ENCODE assay signal across 8 cellular contexts in the genomic region with DNA sequence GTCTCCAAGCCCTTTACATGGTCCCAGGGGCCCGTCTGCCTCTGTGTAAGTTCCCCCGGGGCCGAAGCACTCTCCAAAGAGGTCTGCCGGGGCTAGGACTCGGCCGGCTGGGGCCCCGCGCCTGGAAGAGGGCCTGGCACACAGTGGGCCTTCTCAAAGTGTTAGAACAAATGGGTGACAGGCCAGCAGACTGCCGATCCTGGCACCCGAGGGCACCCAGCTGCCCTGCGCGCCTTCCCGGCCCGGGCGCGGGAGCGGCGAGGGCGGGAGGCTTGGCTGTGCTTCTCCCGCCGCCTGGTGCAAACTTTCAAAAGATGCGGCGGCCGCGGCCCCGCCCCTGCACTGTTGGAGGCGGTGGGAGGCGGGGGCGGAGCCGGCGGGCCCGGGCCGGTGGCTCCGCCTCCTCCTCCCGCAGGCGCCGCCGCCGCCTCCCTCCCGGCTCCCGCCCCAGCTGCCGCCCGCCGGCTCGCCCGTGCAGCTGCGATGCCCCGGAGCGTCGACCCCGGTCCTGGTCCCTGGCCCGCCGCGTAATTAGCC. TPM values are rescaled to one million over a fixed set of nuclear protein-coding genes. Genes with fewer than 3 reads are reported as not detected.
A peak's percentile ranks its signal among the peaks of the same experiment; 100 is the strongest.
DNase-seq lines count a peak whose midpoint lies in the region; ATAC-seq and TF ChIP-seq lines count a peak whose summit lies in the region.

NEURL1B (plus strand) TSS at position 442 of the 537 bp plus-strand sequence. CDS start 144 bp downstream, outside the sequence.

- H3K9me3 ChIP-seq in esophagus muscularis mucosa = no peaks in the 10 kb centered on the region

- H3K4me1 ChIP-seq in esophagus muscularis mucosa = peaks cover 16 to 72% (median 65%) of the 10 kb centered on the region in 4 donors

- H3K36me3 Mint-ChIP-seq in stimulated activated naive CD8-positive, alpha-beta T cell treated with anti-CD3 and anti-CD28 coated beads, Interleukin-15, Interleukin-2, amounts not matched to agents 100 ng/mL and 50 ng/mL, for 24 hours (ENCODE audit: low read depth) = no peaks in the 10 kb centered on the region

- H3K4me3 Mint-ChIP-seq in stimulated activated naive CD8-positive, alpha-beta T cell treated with anti-CD3 and anti-CD28 coated beads, Interleukin-15, Interleukin-2, amounts not matched to agents 100 ng/mL and 50 ng/mL, for 24 hours = peak within 1 kb of the TSS; percentile 39

- intact Hi-C loops in esophagus muscularis mucosa (cut with DNase I) = loop anchor here (2.0 to 10.0 kb wide), 3 partner anchors 56 to 162 kb away; no protein-coding TSS in a partner anchor

- peak; percentile 66 for ATAC-seq in HG02981 (IDR thresholded peaks at IDR 0.05; ENCODE audit: unreplicated experiment)
- ATAC-seq in GM21390 (IDR thresholded peaks at IDR 0.05; ENCODE audit: unreplicated experiment) = no peak

- WGBS in esophagus muscularis mucosa = 2% methylated on average over 11 of the region's 54 CpGs

- H3K27ac ChIP-seq in esophagus muscularis mucosa (replicated peaks in 1 of 4) = peak within 1 kb of the TSS; percentile 83 to 96 (median 94)

- TF ChIP-seq EP300 in esophagus muscularis mucosa (IDR thresholded peaks at IDR 0.05) = no peak

- H3K4me1 Mint-ChIP-seq in stimulated activated naive CD8-positive, alpha-beta T cell treated with anti-CD3 and anti-CD28 coated beads, Interleukin-15, Interleukin-2, amounts not matched to agents 100 ng/mL and 50 ng/mL, for 24 hours (ENCODE audit: low read depth) = peaks cover 6% of the 10 kb centered on the region

- TF ChIP-seq CTCF in esophagus muscularis mucosa (IDR thresholded peaks at IDR 0.05) = peak in 2 of 3 experiments; percentile 21 to 43

- H3K27ac Mint-ChIP-seq in stimulated activated naive CD8-positive, alpha-beta T cell treated with anti-CD3 and anti-CD28 coated beads, Interleukin-15, Interleukin-2, amounts not matched to agents 100 ng/mL and 50 ng/mL, for 24 hours = no peak within 1 kb of the TSS

- no peaks in the 10 kb centered on the region for H3K9me3 Mint-ChIP-seq in stimulated activated naive CD8-positive, alpha-beta T cell treated with anti-CD3 and anti-CD28 coated beads, Interleukin-15, Interleukin-2, amounts not matched to agents 100 ng/mL and 50 ng/mL, for 24 hours

- no peak for TF ChIP-seq POLR2A in esophagus muscularis mucosa (IDR thresholded peaks at IDR 0.05; ENCODE audit: low read depth)

- peaks cover 0 to 9% (median 4%) of the 10 kb centered on the region in 4 donors for H3K36me3 ChIP-seq in esophagus muscularis mucosa

- H3K27me3 Mint-ChIP-seq in stimulated activated naive CD8-positive, alpha-beta T cell treated with anti-CD3 and anti-CD28 coated beads, Interleukin-15, Interleukin-2, amounts not matched to agents 100 ng/mL and 50 ng/mL, for 24 hours = peaks cover 35% of the 10 kb centered on the region

- DNase-seq in ELF-1 (ENCODE audit: low read depth, low spot score) (peak; percentile 80), NCI-H510A treated with DMSO at 0.1 percent for 48 hours (lab: John Stamatoyannopoulos, UW) (peak; percentile 64), activated T-cell treated with anti-CD3 and anti-CD28 coated beads for 1 hour (ENCODE audit: low read depth) (peak; percentile 22), esophagus muscularis mucosa (ENCODE audit: extremely low spot score) (no peak), middle frontal gyrus (ENCODE audit: extremely low spot score, low spot score) (peak; percentile 44)

- H3K4me3 ChIP-seq in esophagus muscularis mucosa = peak within 1 kb of the TSS; percentile 68 to 98 (median 92)

- H3K27me3 ChIP-seq in esophagus muscularis mucosa = no peaks in the 10 kb centered on the region

RNA-seq across cellular contexts. Expression of gene NEURL1B, which starts in this region (rescaled TPM):
- total RNA-seq in esophagus muscularis mucosa = 10 to 100 TPM; 34.1 to 87.1 (median 60.2) TPM
